Comparison of ENCODE assay signal across 18 cellular contexts in genomic region chr4:186150926-186151325, GRCh38. TPM values are rescaled to one million over a fixed set of nuclear protein-coding genes. Genes with fewer than 3 reads are reported as not detected.
"Had no signal": no experiment of that assay in that cellular context is flagged by ENCODE, and none has a peak within 500 bp of the region (broad histone marks: within the 10 kb centered on the region; RNA-seq: fewer than 3 reads in every experiment).

No MANE protein-coding gene starts in this region.

- H3K9me3 ChIP-seq: colonic mucosa, prostate gland, tibial artery, vagina had no signal

- H3K4me1 ChIP-seq: colonic mucosa, prostate gland, vagina had no signal

- H3K27me3 ChIP-seq: colonic mucosa, tibial artery, vagina had no signal

- H3K9me3 Mint-ChIP-seq: activated CD4-positive, alpha-beta memory T cell treated with anti-CD3 and anti-CD28 coated beads, Interleukin-2, amount 10 ng/mL, durations not matched to agents 7 days and 5 days; activated naive CD4-positive, alpha-beta T cell treated with anti-CD3 and anti-CD28 coated beads, Interleukin-2, amount 50 U/mL, for 72 hours; activated T-cell treated with anti-CD3 and anti-CD28 coated beads, Interleukin-2, amount 50 U/mL, for 24 hours; natural killer cell treated with Interleukin-12 subunit alpha and Interleukin-12 subunit beta and Interleukin-15 and Interleukin-18, amount 100 ng/mL, for 72 hours had no signal

- H3K27ac Mint-ChIP-seq: activated CD4-positive, alpha-beta memory T cell treated with anti-CD3 and anti-CD28 coated beads, Interleukin-2, amount 10 ng/mL, durations not matched to agents 7 days and 5 days; activated CD4-positive, alpha-beta T cell treated with anti-CD3 and anti-CD28 coated beads for 36 hours; activated naive CD4-positive, alpha-beta T cell treated with anti-CD3 and anti-CD28 coated beads, Interleukin-2, amount 50 U/mL, for 72 hours; activated T-cell treated with anti-CD3 and anti-CD28 coated beads, Interleukin-2, amount 50 U/mL, for 24 hours; natural killer cell treated with Interleukin-12 subunit alpha and Interleukin-12 subunit beta and Interleukin-15 and Interleukin-18, amount 100 ng/mL, for 72 hours had no signal

- H3K36me3 ChIP-seq: colonic mucosa, prostate gland, vagina had no signal

- H3K36me3 Mint-ChIP-seq: natural killer cell treated with Interleukin-12 subunit alpha and Interleukin-12 subunit beta and Interleukin-15 and Interleukin-18, amount 100 ng/mL, for 72 hours had no signal

- ATAC-seq: activated CD4-positive, alpha-beta T cell treated with anti-CD3 and anti-CD28 coated beads for 36 hours; activated naive CD4-positive, alpha-beta T cell treated with anti-CD3 and anti-CD28 coated beads, Interleukin-2, amount 50 U/mL, for 72 hours; natural killer cell treated with Interleukin-12 subunit alpha and Interleukin-12 subunit beta and Interleukin-15 and Interleukin-18, amount 100 ng/mL, for 72 hours; right cardiac atrium had no signal

- H3K4me3 ChIP-seq: colonic mucosa, prostate gland, tibial artery, vagina had no signal

- DNase-seq: activated CD4-positive, alpha-beta memory T cell treated with anti-CD3 and anti-CD28 coated beads, Interleukin-2, amount 10 ng/mL, durations not matched to agents 7 days and 5 days; activated CD4-positive, alpha-beta T cell treated with anti-CD3 and anti-CD28 coated beads for 36 hours; activated effector memory CD4-positive, alpha-beta T cell treated with anti-CD3 and anti-CD28 coated beads, Interleukin-2, amount 50 U/mL, for 16 hours; activated T-cell treated with anti-CD3 and anti-CD28 coated beads, Interleukin-2, amount 50 U/mL, for 24 hours; colonic mucosa; effector CD4-positive, alpha-beta T cell; foreskin fibroblast; glutamatergic neuron; mesendoderm; right cardiac atrium; small intestine; stimulated activated CD4-positive, alpha-beta T cell treated with anti-CD3 and anti-CD28 coated beads, Interleukin-4, amount 100 ng/mL, for 24 hours; stimulated activated naive CD4-positive, alpha-beta T cell; tibial artery had no signal

- H3K4me1 Mint-ChIP-seq: activated CD4-positive, alpha-beta T cell treated with anti-CD3 and anti-CD28 coated beads for 36 hours had no signal

- H3K27ac ChIP-seq: colonic mucosa, prostate gland, tibial artery, vagina had no signal

- H3K4me3 Mint-ChIP-seq: activated CD4-positive, alpha-beta memory T cell treated with anti-CD3 and anti-CD28 coated beads, Interleukin-2, amount 10 ng/mL, durations not matched to agents 7 days and 5 days; activated CD4-positive, alpha-beta T cell treated with anti-CD3 and anti-CD28 coated beads for 36 hours; activated T-cell treated with anti-CD3 and anti-CD28 coated beads, Interleukin-2, amount 50 U/mL, for 24 hours; natural killer cell treated with Interleukin-12 subunit alpha and Interleukin-12 subunit beta and Interleukin-15 and Interleukin-18, amount 100 ng/mL, for 72 hours had no signal

RNA-seq across cellular contexts. Expression of gene FAM149A, which starts 46.4 kb away (rescaled TPM):
- total RNA-seq: natural killer cell treated with Interleukin-12 subunit alpha and Interleukin-12 subunit beta and Interleukin-15 and Interleukin-18, amount 100 ng/mL, for 72 hours had no signal
